Comparison of ENCODE assay signal across 20 cellular contexts in genomic region chr17:49029841-49030240, GRCh38. TPM values are rescaled to one million over a fixed set of nuclear protein-coding genes. Genes with fewer than 3 reads are reported as not detected.
DNase-seq lines count a peak whose midpoint lies in the region; ATAC-seq and TF ChIP-seq lines count a peak whose summit lies in the region.
"Had no signal": no experiment of that assay in that cellular context is flagged by ENCODE, and none has a peak within 500 bp of the region (broad histone marks: within the 10 kb centered on the region; RNA-seq: fewer than 3 reads in every experiment).

No MANE protein-coding gene starts in this region.

- no peak for TF ChIP-seq POLR2A in sigmoid colon (IDR thresholded peaks at IDR 0.05)

- DNase-seq in AG10803 (ENCODE audit: low read depth) (peak; percentile 51), WTC11 (ENCODE audit: low spot score) (no peak), endothelial cell (ENCODE audit: low spot score) (no peak), neural progenitor cell (ENCODE audit: low spot score) (no peak), sigmoid colon (no peak), SIG-M5 treated with dmso at 0.1 percent for 504 hours (lab: John Stamatoyannopoulos, UW; ENCODE audit: unreplicated experiment) (no peak)
- no peak for DNase-seq in stimulated activated naive CD8-positive, alpha-beta T cell treated with anti-CD3 and anti-CD28 coated beads, Interleukin-15, Interleukin-2, amounts not matched to agents 100 U/mL and 50 U/mL, for 24 hours
- DNase-seq: CD8-positive, alpha-beta memory T cell; DMS53; H9; Kasumi-1; MG63; NCI-H1092; NCI-H1436 treated with DMSO at 0.1 percent for 48 hours; NCI-H2029; NCI-H345; NCI-H524 treated with DMSO at 0.1 percent for 48 hours; PC-9; SJCRH30 had no signal

- TF ChIP-seq EP300 in sigmoid colon (IDR thresholded peaks at IDR 0.05) = no peak

- POLR2A ChIA-PET in WTC11 (lab: Charles Lee) = interaction anchor here (0.6 kb wide), 2 partner anchors 90 to 131 kb away, joined by 6 to 7 read pairs; no protein-coding TSS in a partner anchor

- no peaks in the 10 kb centered on the region for H3K9me3 Mint-ChIP-seq in WTC11
- no peaks in the 10 kb centered on the region for H3K9me3 Mint-ChIP-seq in endothelial cell (ENCODE audit: unreplicated experiment)
- H3K9me3 Mint-ChIP-seq in neural progenitor cell = no peaks in the 10 kb centered on the region
- H3K9me3 Mint-ChIP-seq: CD8-positive, alpha-beta memory T cell; H9 had no signal

- no peaks in the 10 kb centered on the region for H3K36me3 ChIP-seq in neural progenitor cell
- H3K36me3 ChIP-seq in sigmoid colon = no peaks in the 10 kb centered on the region
- H3K36me3 ChIP-seq: BLaER1 treated with 17β-estradiol and CSF1 and Interleukin-3, amounts not matched to agents 10 nM and 100 nM; MG63 had no signal

- H3F3A ChIP-seq in neural progenitor cell (ENCODE audit: low read depth) = peaks cover 91% of the 10 kb centered on the region

- H3K27ac Mint-ChIP-seq in WTC11 = peak overlapping the region; percentile 45; the same call in 1 of the 2 replicates
- peak overlapping the region; percentile 59 for H3K27ac Mint-ChIP-seq in endothelial cell (ENCODE audit: unreplicated experiment)
- no peak overlapping the region for H3K27ac Mint-ChIP-seq in neural progenitor cell
- H3K27ac Mint-ChIP-seq: CD8-positive, alpha-beta memory T cell had no signal

- ATAC-seq in WTC11 = no peak
- ATAC-seq in stimulated activated naive CD8-positive, alpha-beta T cell treated with anti-CD3 and anti-CD28 coated beads, Interleukin-15, Interleukin-2, amounts not matched to agents 100 U/mL and 50 U/mL, for 24 hours = no peak

- H3K27ac ChIP-seq in neural progenitor cell (peak overlapping the region; percentile 86), sigmoid colon (no peak overlapping the region)
- H3K27ac ChIP-seq: BLaER1 treated with 17β-estradiol and CSF1 and Interleukin-3, amounts not matched to agents 10 nM and 100 nM; PC-9; SJCRH30 had no signal

- CTCF ChIA-PET in WTC11 (lab: Charles Lee) = interaction anchor here (0.7 to 8.1 kb wide), 3 partner anchors 9 to 151 kb away, joined by 3 to 182 read pairs (median 40); no protein-coding TSS in a partner anchor

- H3K36me3 Mint-ChIP-seq in WTC11 (peaks cover 55% of the 10 kb centered on the region), endothelial cell (ENCODE audit: low read depth, unreplicated experiment) (peaks cover 56% of the 10 kb centered on the region), neural progenitor cell (peaks cover 30% of the 10 kb centered on the region)
- H3K36me3 Mint-ChIP-seq: CD8-positive, alpha-beta memory T cell had no signal

- 88 to 89% methylated on average over 2 of the region's 2 CpGs for WGBS in sigmoid colon, 2 donors

- H3K27me3 ChIP-seq in neural progenitor cell (no peaks in the 10 kb centered on the region), sigmoid colon (peaks cover 0 to 5% (median 0%) of the 10 kb centered on the region in 3 donors)
- H3K27me3 ChIP-seq: BLaER1 treated with 17β-estradiol and CSF1 and Interleukin-3, amounts not matched to agents 10 nM and 100 nM; MG63; SJCRH30 had no signal

- TF ChIP-seq CTCF in AG10803 (conservative IDR thresholded peaks at IDR 0.05; ENCODE audit: low read length) (no peak), WTC11 (IDR thresholded peaks at IDR 0.05) (no peak), endothelial cell (IDR thresholded peaks at IDR 0.05; ENCODE audit: unreplicated experiment) (no peak), neural progenitor cell (IDR thresholded peaks at IDR 0.05) (no peak), sigmoid colon (IDR thresholded peaks at IDR 0.05) (no peak)

- H3K9me3 ChIP-seq in neural progenitor cell (ENCODE audit: low read depth) = no peaks in the 10 kb centered on the region
- no peaks in the 10 kb centered on the region for H3K9me3 ChIP-seq in sigmoid colon
- H3K9me3 ChIP-seq: BLaER1 treated with 17β-estradiol and CSF1 and Interleukin-3, amounts not matched to agents 10 nM and 100 nM; MG63; SJCRH30 had no signal

- peaks cover 98% of the 10 kb centered on the region for H3K79me2 ChIP-seq in neural progenitor cell (ENCODE audit: low read depth)

- no peak overlapping the region for H3K4me2 ChIP-seq in neural progenitor cell
- H3K4me2 ChIP-seq: BLaER1 treated with 17β-estradiol and CSF1 and Interleukin-3, amounts not matched to agents 10 nM and 100 nM; PC-9 had no signal

- H3K4me3 ChIP-seq in AG10803 (ENCODE audit: low read length) (no peak overlapping the region), neural progenitor cell (no peak overlapping the region), sigmoid colon (no peak overlapping the region)
- H3K4me3 ChIP-seq: BLaER1 treated with 17β-estradiol and CSF1 and Interleukin-3, amounts not matched to agents 10 nM and 100 nM; MG63; PC-9; SJCRH30 had no signal

- H3K4me1 Mint-ChIP-seq in WTC11 (peaks cover 32% of the 10 kb centered on the region), endothelial cell (ENCODE audit: unreplicated experiment) (peaks cover 37% of the 10 kb centered on the region), neural progenitor cell (peaks cover 15% of the 10 kb centered on the region)

- peaks cover 92% of the 10 kb centered on the region for H4K20me1 ChIP-seq in neural progenitor cell (ENCODE audit: low read depth)
- H4K20me1 ChIP-seq: BLaER1 treated with 17β-estradiol and CSF1 and Interleukin-3, amounts not matched to agents 10 nM and 100 nM had no signal

- H3K4me1 ChIP-seq in neural progenitor cell (peaks cover 6% of the 10 kb centered on the region), sigmoid colon (peaks cover 0 to 5% (median 0%) of the 10 kb centered on the region in 4 donors)
- H3K4me1 ChIP-seq: SJCRH30 had no signal

- intact Hi-C loops in sigmoid colon (cut with DNase I) = loop anchor here (5.0 to 10.0 kb wide), 3 partner anchors 85 to 355 kb away; partner anchors contain the start of gene SNF8

- H3K9ac ChIP-seq in neural progenitor cell = no peak overlapping the region
- H3K9ac ChIP-seq: BLaER1 treated with 17β-estradiol and CSF1 and Interleukin-3, amounts not matched to agents 10 nM and 100 nM had no signal

- H3K27me3 Mint-ChIP-seq in WTC11 (ENCODE audit: low read depth) (no peaks in the 10 kb centered on the region), endothelial cell (ENCODE audit: unreplicated experiment) (peaks cover 5% of the 10 kb centered on the region), neural progenitor cell (ENCODE audit: insufficient read depth, low read depth) (no peaks in the 10 kb centered on the region)

- no peak overlapping the region for H2AFZ ChIP-seq in neural progenitor cell (replicated peaks)
- H2AFZ ChIP-seq: PC-9 had no signal

- H3K4me3 Mint-ChIP-seq in WTC11 (no peak overlapping the region), endothelial cell (ENCODE audit: unreplicated experiment) (no peak overlapping the region), neural progenitor cell (no peak overlapping the region)
- H3K4me3 Mint-ChIP-seq: CD8-positive, alpha-beta memory T cell; H9 had no signal

TF ChIP-seq in WTC11, 78 proteins besides CTCF, POLR2A, EP300 and RAD21:
- no peak for TF ChIP-seq JUN (CRISPR knock-in tag; IDR thresholded peaks at IDR 0.05)
- no peak for TF ChIP-seq FOXJ3 (CRISPR knock-in tag; IDR thresholded peaks at IDR 0.05; ENCODE audit: borderline replicate concordance)
- no peak for TF ChIP-seq GTF2I (CRISPR knock-in tag; conservative IDR thresholded peaks at IDR 0.05)
- no peak for TF ChIP-seq SP1 (CRISPR knock-in tag; conservative IDR thresholded peaks at IDR 0.05)
- TF ChIP-seq PREB (CRISPR knock-in tag; IDR thresholded peaks at IDR 0.05; ENCODE audit: borderline replicate concordance) = no peak
- no peak for TF ChIP-seq ZNF219 (CRISPR knock-in tag; IDR thresholded peaks at IDR 0.05; ENCODE audit: borderline replicate concordance)

RNA-seq across cellular contexts. Expression of gene IGF2BP1, which starts 32.7 kb away (rescaled TPM):
- total RNA-seq in WTC11 (2021) (392 to 434 TPM (median 423 TPM) in 3 replicates), endothelial cell (ENCODE audit: unreplicated experiment) (298 TPM), neural progenitor cell (ENCODE audit: low replicate concordance) (129 and 137 TPM in 2 replicates), sigmoid colon (under 1 TPM in 2 of 4 donors, not detected in 2; 0.14 to 0.36 TPM)
- under 1 TPM in 1 of 3 donors, not detected in 2; 0.20 TPM for polyA plus RNA-seq in sigmoid colon
- polyA plus RNA-seq: CD8-positive, alpha-beta memory T cell had no signal

Comparison
In these comparisons a context has a peak if more than half of its experiments do, and no peak if none do; other contexts are left out.
1. RNA of gene IGF2BP1, which starts 32.7 kb away (total RNA-seq): 392 to 434 TPM in WTC11, 298 TPM in endothelial cell (single experiment) and 129 to 137 TPM in neural progenitor cell; 0.14 to 0.36 TPM in sigmoid colon; every median in the first group is over 10 times any median in the second.